In the genomic region with DNA sequence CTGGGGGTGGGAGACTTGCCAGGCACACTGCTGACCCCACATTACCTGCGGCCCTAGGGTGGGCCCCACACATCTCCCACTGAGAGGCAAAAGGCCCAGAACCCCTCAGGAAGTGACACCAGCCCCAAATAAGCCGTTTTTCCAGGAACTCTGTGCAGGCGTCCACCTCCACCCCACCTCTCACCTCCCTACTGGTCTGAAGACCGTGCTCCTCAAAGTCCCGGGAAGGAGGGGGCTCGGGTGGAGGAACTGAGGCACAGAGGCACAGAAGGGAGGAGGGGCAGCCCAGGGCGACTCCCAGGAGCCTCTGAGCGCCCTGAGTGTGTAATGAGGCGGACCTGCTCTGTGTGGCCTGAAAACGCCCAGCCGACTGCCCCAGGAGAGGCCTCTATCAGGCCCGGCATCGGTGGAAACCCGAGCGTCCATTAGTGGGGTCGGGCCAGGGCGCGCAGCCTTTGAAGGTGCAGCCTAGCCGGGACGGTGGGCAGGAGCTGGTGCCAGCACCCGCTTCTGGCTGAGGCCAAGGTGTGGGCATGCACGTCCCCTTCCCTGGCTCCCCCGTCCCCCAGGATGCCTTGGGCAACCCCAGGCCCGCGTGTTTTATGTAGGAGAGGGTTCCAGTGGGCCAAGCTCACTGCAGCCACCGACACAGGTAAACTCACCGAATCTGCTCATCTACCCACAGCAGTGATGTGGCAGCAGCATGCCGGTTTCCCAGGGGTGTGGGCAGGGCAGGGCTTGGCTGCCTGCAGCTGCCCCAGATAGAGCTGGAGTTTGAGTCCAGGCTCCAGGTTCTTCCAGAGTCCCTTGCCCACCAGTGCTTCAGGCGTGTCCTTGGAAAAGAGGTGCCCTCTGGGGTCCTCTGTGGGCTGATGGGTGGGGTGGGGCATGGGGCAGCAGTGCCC, we compare ENCODE assay signal across 26 cellular contexts. TPM values are rescaled to one million over a fixed set of nuclear protein-coding genes. Genes with fewer than 3 reads are reported as not detected.
"Had no signal": no experiment of that assay in that cellular context is flagged by ENCODE, and none has a peak within 500 bp of the region (broad histone marks: within the 10 kb centered on the region; RNA-seq: fewer than 3 reads in every experiment).

No MANE protein-coding gene starts in this region.

- H3K9me3 ChIP-seq: adrenal gland, breast epithelium, MG63, Peyer's patch, SJSA1 had no signal

- H3K4me3 ChIP-seq: adrenal gland, breast epithelium, MG63, Peyer's patch, SJSA1 had no signal

- DNase-seq: activated CD4-positive, alpha-beta T cell treated with anti-CD3 and anti-CD28 coated beads for 48 hours; activated CD4-positive, alpha-beta T cell treated with anti-CD3 and anti-CD28 coated beads, Interleukin-2, amount 50 U/mL, for 4 hours; activated CD8-positive, alpha-beta memory T cell treated with anti-CD3 and anti-CD28 coated beads, Interleukin-2, amount 50 U/mL, for 48 hours; activated CD8-positive, alpha-beta T cell treated with anti-CD3 and anti-CD28 coated beads, Interleukin-2, amount 10 ng/mL, durations not matched to agents 7 days and 5 days; activated naive CD4-positive, alpha-beta T cell treated with anti-CD3 and anti-CD28 coated beads, Interleukin-2, amount 50 U/mL, for 16 hours; activated naive CD8-positive, alpha-beta T cell treated with anti-CD3 and anti-CD28 coated beads, Interleukin-2, amount 10 ng/mL, durations not matched to agents 7 days and 5 days; activated T-cell treated with anti-CD3 and anti-CD28 coated beads, Interleukin-2, amount 50 U/mL, for 1 hour; anterior cingulate cortex; central memory CD4-positive, alpha-beta T cell; MG63; MV-4-11; NCI-H1092 treated with DMSO at 0.1 percent for 48 hours; NCI-H1417 treated with DMSO at 0.1 percent for 48 hours; NCI-H187 treated with DMSO at 0.1 percent for 48 hours; NCI-H2171; NCI-H2227 treated with DMSO at 0.1 percent for 48 hours; NCI-H446 treated with DMSO at 0.1 percent for 48 hours; NCI-H524 treated with DMSO at 0.1 percent for 48 hours; NCI-H748 treated with DMSO at 0.1 percent for 48 hours; Peyer's patch; Right ventricle myocardium superior had no signal

- H3K36me3 ChIP-seq: adrenal gland, breast epithelium, MG63, Peyer's patch, SJSA1 had no signal

- H3K27me3 ChIP-seq: adrenal gland, breast epithelium, MG63, Peyer's patch, SJSA1 had no signal

- H3K27ac ChIP-seq: breast epithelium, Peyer's patch, RWPE1, SJSA1 had no signal

- H3K4me1 ChIP-seq: breast epithelium, Peyer's patch had no signal

RNA-seq across cellular contexts. Expression of a gene that starts 55.8 kb away (rescaled TPM):
- total RNA-seq: activated CD8-positive, alpha-beta T cell treated with anti-CD3 and anti-CD28 coated beads, Interleukin-2, amount 10 ng/mL, durations not matched to agents 7 days and 5 days; activated naive CD8-positive, alpha-beta T cell treated with anti-CD3 and anti-CD28 coated beads, Interleukin-2, amount 10 ng/mL, durations not matched to agents 7 days and 5 days; adrenal gland; breast epithelium; chondrocyte; Peyer's patch; Right ventricle myocardium superior; SJSA1 had no signal
- polyA plus RNA-seq: adrenal gland had no signal
